Comparison of ENCODE assay signal across 29 cellular contexts in genomic region chrX:19198448-19198847, GRCh38.
"Had no signal": no experiment of that assay in that cellular context is flagged by ENCODE, and none has a peak within 500 bp of the region (broad histone marks: within the 10 kb centered on the region; RNA-seq: fewer than 3 reads in every experiment).

No MANE protein-coding gene starts in this region.

- H3K27me3 ChIP-seq: ascending aorta, brain microvascular endothelial cell, cardiac muscle cell had no signal

- H3K27ac Mint-ChIP-seq: activated CD4-positive, alpha-beta memory T cell treated with anti-CD3 and anti-CD28 coated beads for 36 hours; activated CD4-positive, alpha-beta T cell treated with anti-CD3 and anti-CD28 coated beads, Interleukin-2, amount 10 ng/mL, durations not matched to agents 7 days and 5 days; activated naive CD4-positive, alpha-beta T cell treated with anti-CD3 and anti-CD28 coated beads, Interleukin-2, amount 50 U/mL, for 72 hours; activated naive CD8-positive, alpha-beta T cell treated with anti-CD3 and anti-CD28 coated beads, Interleukin-2, amount 50 U/mL, for 24 hours; T-helper 17 cell had no signal

- H3K36me3 Mint-ChIP-seq: activated CD4-positive, alpha-beta memory T cell treated with anti-CD3 and anti-CD28 coated beads for 36 hours; activated naive CD4-positive, alpha-beta T cell treated with anti-CD3 and anti-CD28 coated beads, Interleukin-2, amount 50 U/mL, for 72 hours had no signal

- H3K4me1 ChIP-seq: ascending aorta had no signal

- H3K9me3 Mint-ChIP-seq: activated CD4-positive, alpha-beta memory T cell treated with anti-CD3 and anti-CD28 coated beads for 36 hours; activated CD4-positive, alpha-beta T cell treated with anti-CD3 and anti-CD28 coated beads, Interleukin-2, amount 10 ng/mL, durations not matched to agents 7 days and 5 days; activated naive CD4-positive, alpha-beta T cell treated with anti-CD3 and anti-CD28 coated beads, Interleukin-2, amount 50 U/mL, for 72 hours; activated naive CD8-positive, alpha-beta T cell treated with anti-CD3 and anti-CD28 coated beads, Interleukin-2, amount 50 U/mL, for 24 hours; activated T-cell treated with anti-CD3 and anti-CD28 coated beads, Interleukin-2, amount 50 U/mL, for 4 hours had no signal

- DNase-seq: activated CD4-positive, alpha-beta memory T cell treated with anti-CD3 and anti-CD28 coated beads for 36 hours; activated CD4-positive, alpha-beta T cell treated with anti-CD3 and anti-CD28 coated beads, Interleukin-2, amount 10 ng/mL, durations not matched to agents 7 days and 5 days; activated CD4-positive, CD25-positive, alpha-beta regulatory T cell; activated CD8-positive, alpha-beta memory T cell treated with anti-CD3 and anti-CD28 coated beads for 24 hours; activated effector memory CD4-positive, alpha-beta T cell treated with anti-CD3 and anti-CD28 coated beads, Interleukin-2, amount 50 U/mL, for 16 hours; activated naive CD4-positive, alpha-beta T cell treated with Interleukin-2 at 50 U/mL for 16 hours; activated naive CD8-positive, alpha-beta T cell treated with anti-CD3 and anti-CD28 coated beads, Interleukin-2, amount 50 U/mL, for 24 hours; activated T-cell treated with anti-CD3 and anti-CD28 coated beads, Interleukin-2, amount 50 U/mL, for 4 hours; amniotic stem cell; brain microvascular endothelial cell; MV-4-11; NCI-H1092 treated with DMSO at 0.1 percent for 48 hours; NCI-H1417 treated with DMSO at 0.1 percent for 48 hours; NCI-H1694; NCI-H2029; NCI-H2107; NCI-H2171 treated with DMSO at 0.1 percent for 48 hours; NCI-H226; NCI-H510A; NCI-H526 treated with DMSO at 0.1 percent for 48 hours; NCI-H82; SIG-M5; T-helper 17 cell; T-helper 9 cell had no signal

- ATAC-seq: activated naive CD4-positive, alpha-beta T cell treated with anti-CD3 and anti-CD28 coated beads, Interleukin-2, amount 50 U/mL, for 72 hours; activated naive CD8-positive, alpha-beta T cell treated with anti-CD3 and anti-CD28 coated beads, Interleukin-2, amount 50 U/mL, for 24 hours; activated T-cell treated with anti-CD3 and anti-CD28 coated beads, Interleukin-2, amount 50 U/mL, for 4 hours; T-helper 17 cell had no signal

- H3K27me3 Mint-ChIP-seq: activated CD4-positive, alpha-beta memory T cell treated with anti-CD3 and anti-CD28 coated beads for 36 hours had no signal

- H3K9me3 ChIP-seq: ascending aorta had no signal

- H3K4me3 ChIP-seq: ascending aorta, cardiac muscle cell had no signal

- FAIRE-seq: TTC549 had no signal

- H3K36me3 ChIP-seq: ascending aorta, brain microvascular endothelial cell, cardiac muscle cell had no signal

- H3K4me3 Mint-ChIP-seq: activated CD4-positive, alpha-beta memory T cell treated with anti-CD3 and anti-CD28 coated beads for 36 hours; activated CD4-positive, alpha-beta T cell treated with anti-CD3 and anti-CD28 coated beads, Interleukin-2, amount 10 ng/mL, durations not matched to agents 7 days and 5 days; activated naive CD8-positive, alpha-beta T cell treated with anti-CD3 and anti-CD28 coated beads, Interleukin-2, amount 50 U/mL, for 24 hours; activated T-cell treated with anti-CD3 and anti-CD28 coated beads, Interleukin-2, amount 50 U/mL, for 4 hours; T-helper 17 cell had no signal

- H3K27ac ChIP-seq: ascending aorta, brain microvascular endothelial cell, cardiac muscle cell, VCaP had no signal
